Comparison of ENCODE assay signal across 9 cellular contexts in genomic region chr20:17531537-17532025, GRCh38. TPM values are rescaled to one million over a fixed set of nuclear protein-coding genes. Genes with fewer than 3 reads are reported as not detected.
DNase-seq lines count a peak whose midpoint lies in the region; ATAC-seq lines count a peak whose summit lies in the region.
"Had no signal": no experiment of that assay in that cellular context is flagged by ENCODE, and none has a peak within 500 bp of the region (broad histone marks: within the 10 kb centered on the region; RNA-seq: fewer than 3 reads in every experiment).

No MANE protein-coding gene starts in this region.

- H3K27ac Mint-ChIP-seq in central memory CD8-positive, alpha-beta T cell (ENCODE audit: low read depth): no peak overlapping the region
- H3K27ac Mint-ChIP-seq in naive thymus-derived CD4-positive, alpha-beta T cell: peak overlapping the region in 2 of 9 donors; percentile 64 to 95

- in situ Hi-C loops in KBM-7 (cut with MboI; ENCODE audit: low pct_unique_long_range_greater_than_20kb, low sequenced_read_pairs): no loop called here

- no peak for ATAC-seq in central memory CD8-positive, alpha-beta T cell (replicated peaks; ENCODE audit: extremely low read depth, poor library complexity, severe bottlenecking)
- no peak for ATAC-seq in naive thymus-derived CD4-positive, alpha-beta T cell
- ATAC-seq in GM21526 (IDR thresholded peaks at IDR 0.05; ENCODE audit: low FRiP score, unreplicated experiment) (no peak), HG02884 (IDR thresholded peaks at IDR 0.05; ENCODE audit: unreplicated experiment) (no peak)

- peak overlapping the region; percentile 75 for H3K9ac ChIP-seq in BLaER1
- H3K9ac ChIP-seq in HUES64 (ENCODE audit: low read depth, low read length): peak overlapping the region; percentile 89

- H3K36me3 Mint-ChIP-seq in central memory CD8-positive, alpha-beta T cell (ENCODE audit: insufficient read depth): no peaks in the 10 kb centered on the region
- H3K36me3 Mint-ChIP-seq in naive thymus-derived CD4-positive, alpha-beta T cell: peaks cover 0 to 3% (median 0%) of the 10 kb centered on the region in 5 donors

- H3K27me3 ChIP-seq in BLaER1 (peaks cover 30% of the 10 kb centered on the region), HUES64 (ENCODE audit: insufficient read depth, low read length) (peaks cover 37% of the 10 kb centered on the region)
- H3K27me3 ChIP-seq in naive thymus-derived CD4-positive, alpha-beta T cell (ENCODE audit: control insufficient read depth in 2 of 2, insufficient read depth in 2 of 2, low read length in 2 of 2): peaks cover 0 to 6% of the 10 kb centered on the region in 2 donors

- H4K20me1 ChIP-seq in BLaER1: no peaks in the 10 kb centered on the region

- H3K27me3 Mint-ChIP-seq in central memory CD8-positive, alpha-beta T cell: no peaks in the 10 kb centered on the region
- H3K27me3 Mint-ChIP-seq in naive thymus-derived CD4-positive, alpha-beta T cell: peaks cover 12 to 21% (median 17%) of the 10 kb centered on the region in 5 donors

- peak overlapping the region; percentile 68 for H3K4me3 ChIP-seq in BLaER1
- H3K4me3 ChIP-seq in HUES64 (ENCODE audit: low read length): peak overlapping the region; percentile 68
- H3K4me3 ChIP-seq in naive thymus-derived CD4-positive, alpha-beta T cell (ENCODE audit: low read length): peak overlapping the region; percentile 46

- H3K4me3 Mint-ChIP-seq in central memory CD8-positive, alpha-beta T cell: peak overlapping the region; percentile 72
- H3K4me3 Mint-ChIP-seq in naive thymus-derived CD4-positive, alpha-beta T cell: peak overlapping the region; percentile 59 to 96 (median 82)

- POLR2A ChIA-PET in naive thymus-derived CD4-positive, alpha-beta T cell (lab: Charles Lee): interaction anchor here (0.6 to 0.8 kb wide), 2 partner anchors 27 to 78 kb away, joined by 3 read pairs; no protein-coding TSS in a partner anchor

- 24% methylated on average over 10 of the region's 10 CpGs for WGBS in HUES64

- H3K9me3 ChIP-seq in BLaER1 (no peaks in the 10 kb centered on the region), HUES64 (ENCODE audit: insufficient read depth, low read depth, low read length) (no peaks in the 10 kb centered on the region)
- no peaks in the 10 kb centered on the region for H3K9me3 ChIP-seq in naive thymus-derived CD4-positive, alpha-beta T cell (ENCODE audit: control insufficient read depth in 2 of 3, low read length in 3 of 3)

- H3K4me1 Mint-ChIP-seq in central memory CD8-positive, alpha-beta T cell: peaks cover 6% of the 10 kb centered on the region
- peaks cover 0 to 28% (median 9%) of the 10 kb centered on the region in 7 donors for H3K4me1 Mint-ChIP-seq in naive thymus-derived CD4-positive, alpha-beta T cell

- intact Hi-C loops in naive thymus-derived CD4-positive, alpha-beta T cell (cut with micrococcal nuclease): loop anchor here (1.0 to 10.0 kb wide), 5 partner anchors 26 to 753 kb away; partner anchors contain the start of genes RRBP1 (in 2 of the 2), MGME1 (in 1 of the 2), SNX5 (in 1 of the 2) and ZNF133 (in 1 of the 2)

- DNase-seq in central memory CD8-positive, alpha-beta T cell (ENCODE audit: low spot score in 2 of 2): no peak
- no peak for DNase-seq in naive thymus-derived CD4-positive, alpha-beta T cell
- no peak for DNase-seq in KBM-7
- no peak for DNase-seq in epidermal melanocyte (ENCODE audit: insufficient read length, low spot score)
- DNase-seq: GOT3 had no signal

- H3K4me1 ChIP-seq in BLaER1 (peaks cover 28% of the 10 kb centered on the region), HUES64 (ENCODE audit: insufficient read depth, low read length) (peaks cover 16% of the 10 kb centered on the region)
- H3K4me1 ChIP-seq in naive thymus-derived CD4-positive, alpha-beta T cell (ENCODE audit: control insufficient read depth in 2 of 2, insufficient read depth in 2 of 2, low read length in 2 of 2): peaks cover 0 to 5% of the 10 kb centered on the region in 2 donors

- CTCF ChIA-PET in naive thymus-derived CD4-positive, alpha-beta T cell (lab: Charles Lee): interaction anchor here (0.7 kb wide), 1 partner anchor 83 kb away, joined by 4 read pairs; no protein-coding TSS in a partner anchor

- peak overlapping the region; percentile 73 for H3K27ac ChIP-seq in BLaER1
- peak overlapping the region; percentile 87; the same call in 1 of the 2 replicates for H3K27ac ChIP-seq in HUES64 (ENCODE audit: low read depth, low read length)
- no peak overlapping the region for H3K27ac ChIP-seq in naive thymus-derived CD4-positive, alpha-beta T cell (ENCODE audit: low read depth, low read length)

- peak overlapping the region; percentile 90 for H3K4me2 ChIP-seq in BLaER1

- H3K9me3 Mint-ChIP-seq in central memory CD8-positive, alpha-beta T cell: no peaks in the 10 kb centered on the region
- H3K9me3 Mint-ChIP-seq in naive thymus-derived CD4-positive, alpha-beta T cell: no peaks in the 10 kb centered on the region

- H3K36me3 ChIP-seq in BLaER1 (no peaks in the 10 kb centered on the region), HUES64 (ENCODE audit: insufficient read depth, low read length) (no peaks in the 10 kb centered on the region)
- no peaks in the 10 kb centered on the region for H3K36me3 ChIP-seq in naive thymus-derived CD4-positive, alpha-beta T cell (ENCODE audit: control insufficient read depth in 2 of 3, insufficient read depth in 3 of 3, low read length in 3 of 3)

RNA-seq across cellular contexts. Expression of gene BFSP1, which starts 0.4 kb away (rescaled TPM):
- polyA plus RNA-seq in HUES64 (2013, experiment 1 of 2): 4.0 TPM
- polyA plus RNA-seq in HUES64 (2013, experiment 2 of 2): 4.2 TPM
- 1 to 10 TPM in 1 of 5 experiments, under 1 TPM in 1, not detected in 3; 0.42 to 3.4 TPM for total RNA-seq in naive thymus-derived CD4-positive, alpha-beta T cell
- not detected for polyA plus RNA-seq in naive thymus-derived CD4-positive, alpha-beta T cell

RNA-seq across cellular contexts. Expression of gene DSTN, which starts 38.3 kb away (rescaled TPM):
- 223 TPM for polyA plus RNA-seq in HUES64 (2013, experiment 1 of 2)
- 225 TPM for polyA plus RNA-seq in HUES64 (2013, experiment 2 of 2)
- total RNA-seq in naive thymus-derived CD4-positive, alpha-beta T cell: 10 to 100 TPM; 28.7 to 63.6 (median 33.9) TPM
- polyA plus RNA-seq in naive thymus-derived CD4-positive, alpha-beta T cell: 100 to 1,000 TPM in 1 of 2 donors, 10 to 100 TPM in 1; 80.7 to 113 TPM
